In the genomic region with DNA sequence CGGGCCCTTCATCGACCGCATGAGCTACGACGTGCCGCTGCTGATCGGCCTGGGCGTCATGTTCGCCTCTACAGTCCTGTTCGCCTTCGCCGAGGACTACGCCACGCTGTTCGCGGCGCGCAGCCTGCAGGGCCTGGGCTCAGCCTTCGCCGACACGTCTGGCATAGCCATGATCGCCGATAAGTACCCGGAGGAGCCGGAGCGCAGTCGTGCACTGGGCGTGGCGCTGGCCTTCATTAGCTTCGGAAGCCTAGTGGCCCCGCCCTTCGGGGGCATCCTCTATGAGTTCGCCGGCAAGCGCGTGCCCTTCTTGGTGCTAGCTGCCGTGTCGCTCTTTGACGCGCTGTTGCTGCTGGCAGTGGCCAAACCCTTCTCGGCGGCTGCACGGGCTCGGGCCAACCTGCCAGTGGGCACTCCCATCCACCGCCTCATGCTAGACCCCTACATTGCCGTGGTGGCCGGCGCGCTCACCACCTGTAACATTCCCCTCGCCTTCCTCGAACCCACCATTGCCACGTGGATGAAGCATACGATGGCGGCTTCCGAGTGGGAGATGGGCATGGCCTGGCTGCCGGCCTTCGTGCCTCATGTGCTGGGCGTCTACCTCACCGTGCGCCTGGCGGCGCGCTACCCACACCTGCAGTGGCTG, we compare ENCODE assay signal across 1 cellular context.
A peak's percentile ranks its signal among the peaks of the same experiment; 100 is the strongest.
TF ChIP-seq lines count a peak whose summit lies in the region.

No MANE protein-coding gene starts in this region.

TF ChIP-seq in WTC11, 78 proteins besides CTCF, POLR2A, EP300 and RAD21 (continued from another document and continues in another):
- TF ChIP-seq, protein P1, sequence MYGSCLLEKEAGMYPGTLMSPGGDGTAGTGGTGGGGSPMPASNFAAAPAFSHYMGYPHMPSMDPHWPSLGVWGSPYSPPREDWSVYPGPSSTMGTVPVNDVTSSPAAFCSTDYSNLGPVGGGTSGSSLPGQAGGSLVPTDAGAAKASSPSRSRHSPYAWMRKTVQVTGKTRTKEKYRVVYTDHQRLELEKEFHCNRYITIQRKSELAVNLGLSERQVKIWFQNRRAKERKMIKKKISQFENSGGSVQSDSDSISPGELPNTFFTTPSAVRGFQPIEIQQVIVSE (CRISPR knock-in tag; IDR thresholded peaks at IDR 0.05; ENCODE audit: borderline replicate concordance) = no peak
- TF ChIP-seq, protein P2, sequence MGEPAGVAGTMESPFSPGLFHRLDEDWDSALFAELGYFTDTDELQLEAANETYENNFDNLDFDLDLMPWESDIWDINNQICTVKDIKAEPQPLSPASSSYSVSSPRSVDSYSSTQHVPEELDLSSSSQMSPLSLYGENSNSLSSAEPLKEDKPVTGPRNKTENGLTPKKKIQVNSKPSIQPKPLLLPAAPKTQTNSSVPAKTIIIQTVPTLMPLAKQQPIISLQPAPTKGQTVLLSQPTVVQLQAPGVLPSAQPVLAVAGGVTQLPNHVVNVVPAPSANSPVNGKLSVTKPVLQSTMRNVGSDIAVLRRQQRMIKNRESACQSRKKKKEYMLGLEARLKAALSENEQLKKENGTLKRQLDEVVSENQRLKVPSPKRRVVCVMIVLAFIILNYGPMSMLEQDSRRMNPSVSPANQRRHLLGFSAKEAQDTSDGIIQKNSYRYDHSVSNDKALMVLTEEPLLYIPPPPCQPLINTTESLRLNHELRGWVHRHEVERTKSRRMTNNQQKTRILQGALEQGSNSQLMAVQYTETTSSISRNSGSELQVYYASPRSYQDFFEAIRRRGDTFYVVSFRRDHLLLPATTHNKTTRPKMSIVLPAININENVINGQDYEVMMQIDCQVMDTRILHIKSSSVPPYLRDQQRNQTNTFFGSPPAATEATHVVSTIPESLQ (CRISPR knock-in tag; IDR thresholded peaks at IDR 0.05) = no peak
- TF ChIP-seq IRF2 (CRISPR knock-in tag; IDR thresholded peaks at IDR 0.05; ENCODE audit: borderline replicate concordance, low read depth) (no peak), ZNF317 (CRISPR knock-in tag; IDR thresholded peaks at IDR 0.05; ENCODE audit: borderline replicate concordance, low read depth) (no peak), CREB1 (CRISPR knock-in tag; IDR thresholded peaks at IDR 0.05) (0 out of 2 replicates have a peak, but pooled peaks have one; percentile 58), ZNF232 (CRISPR knock-in tag; IDR thresholded peaks at IDR 0.05) (no peak), GABPB1 (CRISPR knock-in tag; IDR thresholded peaks at IDR 0.05) (no peak), ZNF423 (CRISPR knock-in tag; IDR thresholded peaks at IDR 0.05) (no peak), JAZF1 (CRISPR knock-in tag; IDR thresholded peaks at IDR 0.05) (no peak), HMGA2 (CRISPR knock-in tag; IDR thresholded peaks at IDR 0.05) (no peak), RELA (CRISPR knock-in tag; IDR thresholded peaks at IDR 0.05; ENCODE audit: borderline replicate concordance) (peak; percentile 49; the same call in 1 of the 2 replicates), ZNF219 (CRISPR knock-in tag; IDR thresholded peaks at IDR 0.05; ENCODE audit: borderline replicate concordance) (no peak), FOXJ3 (CRISPR knock-in tag; IDR thresholded peaks at IDR 0.05; ENCODE audit: borderline replicate concordance) (no peak), OVOL2 (CRISPR knock-in tag; IDR thresholded peaks at IDR 0.05; ENCODE audit: borderline replicate concordance) (no peak), ESRRA (CRISPR knock-in tag; IDR thresholded peaks at IDR 0.05; ENCODE audit: borderline replicate concordance) (no peak), NFYB (CRISPR knock-in tag; conservative IDR thresholded peaks at IDR 0.05; ENCODE audit: low read depth) (no peak), NR2C2 (CRISPR knock-in tag; IDR thresholded peaks at IDR 0.05) (no peak)
- TF ChIP-seq, protein P3, sequence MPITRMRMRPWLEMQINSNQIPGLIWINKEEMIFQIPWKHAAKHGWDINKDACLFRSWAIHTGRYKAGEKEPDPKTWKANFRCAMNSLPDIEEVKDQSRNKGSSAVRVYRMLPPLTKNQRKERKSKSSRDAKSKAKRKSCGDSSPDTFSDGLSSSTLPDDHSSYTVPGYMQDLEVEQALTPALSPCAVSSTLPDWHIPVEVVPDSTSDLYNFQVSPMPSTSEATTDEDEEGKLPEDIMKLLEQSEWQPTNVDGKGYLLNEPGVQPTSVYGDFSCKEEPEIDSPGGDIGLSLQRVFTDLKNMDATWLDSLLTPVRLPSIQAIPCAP (CRISPR knock-in tag; IDR thresholded peaks at IDR 0.05) = no peak
- TF ChIP-seq, protein P4, sequence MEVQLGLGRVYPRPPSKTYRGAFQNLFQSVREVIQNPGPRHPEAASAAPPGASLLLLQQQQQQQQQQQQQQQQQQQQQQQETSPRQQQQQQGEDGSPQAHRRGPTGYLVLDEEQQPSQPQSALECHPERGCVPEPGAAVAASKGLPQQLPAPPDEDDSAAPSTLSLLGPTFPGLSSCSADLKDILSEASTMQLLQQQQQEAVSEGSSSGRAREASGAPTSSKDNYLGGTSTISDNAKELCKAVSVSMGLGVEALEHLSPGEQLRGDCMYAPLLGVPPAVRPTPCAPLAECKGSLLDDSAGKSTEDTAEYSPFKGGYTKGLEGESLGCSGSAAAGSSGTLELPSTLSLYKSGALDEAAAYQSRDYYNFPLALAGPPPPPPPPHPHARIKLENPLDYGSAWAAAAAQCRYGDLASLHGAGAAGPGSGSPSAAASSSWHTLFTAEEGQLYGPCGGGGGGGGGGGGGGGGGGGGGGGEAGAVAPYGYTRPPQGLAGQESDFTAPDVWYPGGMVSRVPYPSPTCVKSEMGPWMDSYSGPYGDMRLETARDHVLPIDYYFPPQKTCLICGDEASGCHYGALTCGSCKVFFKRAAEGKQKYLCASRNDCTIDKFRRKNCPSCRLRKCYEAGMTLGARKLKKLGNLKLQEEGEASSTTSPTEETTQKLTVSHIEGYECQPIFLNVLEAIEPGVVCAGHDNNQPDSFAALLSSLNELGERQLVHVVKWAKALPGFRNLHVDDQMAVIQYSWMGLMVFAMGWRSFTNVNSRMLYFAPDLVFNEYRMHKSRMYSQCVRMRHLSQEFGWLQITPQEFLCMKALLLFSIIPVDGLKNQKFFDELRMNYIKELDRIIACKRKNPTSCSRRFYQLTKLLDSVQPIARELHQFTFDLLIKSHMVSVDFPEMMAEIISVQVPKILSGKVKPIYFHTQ (CRISPR knock-in tag; IDR thresholded peaks at IDR 0.05) = no peak
- TF ChIP-seq, protein P5, sequence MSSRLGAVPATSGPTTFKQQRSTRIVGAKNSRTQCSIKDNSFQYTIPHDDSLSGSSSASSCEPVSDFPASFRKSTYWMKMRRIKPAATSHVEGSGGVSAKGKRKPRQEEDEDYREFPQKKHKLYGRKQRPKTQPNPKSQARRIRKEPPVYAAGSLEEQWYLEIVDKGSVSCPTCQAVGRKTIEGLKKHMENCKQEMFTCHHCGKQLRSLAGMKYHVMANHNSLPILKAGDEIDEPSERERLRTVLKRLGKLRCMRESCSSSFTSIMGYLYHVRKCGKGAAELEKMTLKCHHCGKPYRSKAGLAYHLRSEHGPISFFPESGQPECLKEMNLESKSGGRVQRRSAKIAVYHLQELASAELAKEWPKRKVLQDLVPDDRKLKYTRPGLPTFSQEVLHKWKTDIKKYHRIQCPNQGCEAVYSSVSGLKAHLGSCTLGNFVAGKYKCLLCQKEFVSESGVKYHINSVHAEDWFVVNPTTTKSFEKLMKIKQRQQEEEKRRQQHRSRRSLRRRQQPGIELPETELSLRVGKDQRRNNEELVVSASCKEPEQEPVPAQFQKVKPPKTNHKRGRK (CRISPR knock-in tag; IDR thresholded peaks at IDR 0.05; ENCODE audit: borderline replicate concordance) = no peak
- TF ChIP-seq, protein P6, sequence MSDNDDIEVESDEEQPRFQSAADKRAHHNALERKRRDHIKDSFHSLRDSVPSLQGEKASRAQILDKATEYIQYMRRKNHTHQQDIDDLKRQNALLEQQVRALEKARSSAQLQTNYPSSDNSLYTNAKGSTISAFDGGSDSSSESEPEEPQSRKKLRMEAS (CRISPR knock-in tag; IDR thresholded peaks at IDR 0.05) = peak; percentile 92
- TF ChIP-seq, protein P7, sequence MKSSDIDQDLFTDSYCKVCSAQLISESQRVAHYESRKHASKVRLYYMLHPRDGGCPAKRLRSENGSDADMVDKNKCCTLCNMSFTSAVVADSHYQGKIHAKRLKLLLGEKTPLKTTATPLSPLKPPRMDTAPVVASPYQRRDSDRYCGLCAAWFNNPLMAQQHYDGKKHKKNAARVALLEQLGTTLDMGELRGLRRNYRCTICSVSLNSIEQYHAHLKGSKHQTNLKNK (CRISPR knock-in tag; IDR thresholded peaks at IDR 0.05) = no peak
- TF ChIP-seq, protein P8, sequence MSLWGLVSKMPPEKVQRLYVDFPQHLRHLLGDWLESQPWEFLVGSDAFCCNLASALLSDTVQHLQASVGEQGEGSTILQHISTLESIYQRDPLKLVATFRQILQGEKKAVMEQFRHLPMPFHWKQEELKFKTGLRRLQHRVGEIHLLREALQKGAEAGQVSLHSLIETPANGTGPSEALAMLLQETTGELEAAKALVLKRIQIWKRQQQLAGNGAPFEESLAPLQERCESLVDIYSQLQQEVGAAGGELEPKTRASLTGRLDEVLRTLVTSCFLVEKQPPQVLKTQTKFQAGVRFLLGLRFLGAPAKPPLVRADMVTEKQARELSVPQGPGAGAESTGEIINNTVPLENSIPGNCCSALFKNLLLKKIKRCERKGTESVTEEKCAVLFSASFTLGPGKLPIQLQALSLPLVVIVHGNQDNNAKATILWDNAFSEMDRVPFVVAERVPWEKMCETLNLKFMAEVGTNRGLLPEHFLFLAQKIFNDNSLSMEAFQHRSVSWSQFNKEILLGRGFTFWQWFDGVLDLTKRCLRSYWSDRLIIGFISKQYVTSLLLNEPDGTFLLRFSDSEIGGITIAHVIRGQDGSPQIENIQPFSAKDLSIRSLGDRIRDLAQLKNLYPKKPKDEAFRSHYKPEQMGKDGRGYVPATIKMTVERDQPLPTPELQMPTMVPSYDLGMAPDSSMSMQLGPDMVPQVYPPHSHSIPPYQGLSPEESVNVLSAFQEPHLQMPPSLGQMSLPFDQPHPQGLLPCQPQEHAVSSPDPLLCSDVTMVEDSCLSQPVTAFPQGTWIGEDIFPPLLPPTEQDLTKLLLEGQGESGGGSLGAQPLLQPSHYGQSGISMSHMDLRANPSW (CRISPR knock-in tag; conservative IDR thresholded peaks at IDR 0.05; ENCODE audit: low read depth) = no peak
- TF ChIP-seq, protein P9, sequence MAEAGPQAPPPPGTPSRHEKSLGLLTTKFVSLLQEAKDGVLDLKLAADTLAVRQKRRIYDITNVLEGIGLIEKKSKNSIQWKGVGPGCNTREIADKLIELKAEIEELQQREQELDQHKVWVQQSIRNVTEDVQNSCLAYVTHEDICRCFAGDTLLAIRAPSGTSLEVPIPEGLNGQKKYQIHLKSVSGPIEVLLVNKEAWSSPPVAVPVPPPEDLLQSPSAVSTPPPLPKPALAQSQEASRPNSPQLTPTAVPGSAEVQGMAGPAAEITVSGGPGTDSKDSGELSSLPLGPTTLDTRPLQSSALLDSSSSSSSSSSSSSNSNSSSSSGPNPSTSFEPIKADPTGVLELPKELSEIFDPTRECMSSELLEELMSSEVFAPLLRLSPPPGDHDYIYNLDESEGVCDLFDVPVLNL (CRISPR knock-in tag; IDR thresholded peaks at IDR 0.05; ENCODE audit: borderline replicate concordance, low read depth) = no peak
- TF ChIP-seq, protein P10, sequence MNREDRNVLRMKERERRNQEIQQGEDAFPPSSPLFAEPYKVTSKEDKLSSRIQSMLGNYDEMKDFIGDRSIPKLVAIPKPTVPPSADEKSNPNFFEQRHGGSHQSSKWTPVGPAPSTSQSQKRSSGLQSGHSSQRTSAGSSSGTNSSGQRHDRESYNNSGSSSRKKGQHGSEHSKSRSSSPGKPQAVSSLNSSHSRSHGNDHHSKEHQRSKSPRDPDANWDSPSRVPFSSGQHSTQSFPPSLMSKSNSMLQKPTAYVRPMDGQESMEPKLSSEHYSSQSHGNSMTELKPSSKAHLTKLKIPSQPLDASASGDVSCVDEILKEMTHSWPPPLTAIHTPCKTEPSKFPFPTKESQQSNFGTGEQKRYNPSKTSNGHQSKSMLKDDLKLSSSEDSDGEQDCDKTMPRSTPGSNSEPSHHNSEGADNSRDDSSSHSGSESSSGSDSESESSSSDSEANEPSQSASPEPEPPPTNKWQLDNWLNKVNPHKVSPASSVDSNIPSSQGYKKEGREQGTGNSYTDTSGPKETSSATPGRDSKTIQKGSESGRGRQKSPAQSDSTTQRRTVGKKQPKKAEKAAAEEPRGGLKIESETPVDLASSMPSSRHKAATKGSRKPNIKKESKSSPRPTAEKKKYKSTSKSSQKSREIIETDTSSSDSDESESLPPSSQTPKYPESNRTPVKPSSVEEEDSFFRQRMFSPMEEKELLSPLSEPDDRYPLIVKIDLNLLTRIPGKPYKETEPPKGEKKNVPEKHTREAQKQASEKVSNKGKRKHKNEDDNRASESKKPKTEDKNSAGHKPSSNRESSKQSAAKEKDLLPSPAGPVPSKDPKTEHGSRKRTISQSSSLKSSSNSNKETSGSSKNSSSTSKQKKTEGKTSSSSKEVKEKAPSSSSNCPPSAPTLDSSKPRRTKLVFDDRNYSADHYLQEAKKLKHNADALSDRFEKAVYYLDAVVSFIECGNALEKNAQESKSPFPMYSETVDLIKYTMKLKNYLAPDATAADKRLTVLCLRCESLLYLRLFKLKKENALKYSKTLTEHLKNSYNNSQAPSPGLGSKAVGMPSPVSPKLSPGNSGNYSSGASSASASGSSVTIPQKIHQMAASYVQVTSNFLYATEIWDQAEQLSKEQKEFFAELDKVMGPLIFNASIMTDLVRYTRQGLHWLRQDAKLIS (CRISPR knock-in tag; IDR thresholded peaks at IDR 0.05; ENCODE audit: borderline replicate concordance) = no peak
- TF ChIP-seq, protein P11, sequence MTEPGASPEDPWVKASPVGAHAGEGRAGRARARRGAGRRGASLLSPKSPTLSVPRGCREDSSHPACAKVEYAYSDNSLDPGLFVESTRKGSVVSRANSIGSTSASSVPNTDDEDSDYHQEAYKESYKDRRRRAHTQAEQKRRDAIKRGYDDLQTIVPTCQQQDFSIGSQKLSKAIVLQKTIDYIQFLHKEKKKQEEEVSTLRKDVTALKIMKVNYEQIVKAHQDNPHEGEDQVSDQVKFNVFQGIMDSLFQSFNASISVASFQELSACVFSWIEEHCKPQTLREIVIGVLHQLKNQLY (CRISPR knock-in tag; IDR thresholded peaks at IDR 0.05) = no peak
- TF ChIP-seq, protein P12, sequence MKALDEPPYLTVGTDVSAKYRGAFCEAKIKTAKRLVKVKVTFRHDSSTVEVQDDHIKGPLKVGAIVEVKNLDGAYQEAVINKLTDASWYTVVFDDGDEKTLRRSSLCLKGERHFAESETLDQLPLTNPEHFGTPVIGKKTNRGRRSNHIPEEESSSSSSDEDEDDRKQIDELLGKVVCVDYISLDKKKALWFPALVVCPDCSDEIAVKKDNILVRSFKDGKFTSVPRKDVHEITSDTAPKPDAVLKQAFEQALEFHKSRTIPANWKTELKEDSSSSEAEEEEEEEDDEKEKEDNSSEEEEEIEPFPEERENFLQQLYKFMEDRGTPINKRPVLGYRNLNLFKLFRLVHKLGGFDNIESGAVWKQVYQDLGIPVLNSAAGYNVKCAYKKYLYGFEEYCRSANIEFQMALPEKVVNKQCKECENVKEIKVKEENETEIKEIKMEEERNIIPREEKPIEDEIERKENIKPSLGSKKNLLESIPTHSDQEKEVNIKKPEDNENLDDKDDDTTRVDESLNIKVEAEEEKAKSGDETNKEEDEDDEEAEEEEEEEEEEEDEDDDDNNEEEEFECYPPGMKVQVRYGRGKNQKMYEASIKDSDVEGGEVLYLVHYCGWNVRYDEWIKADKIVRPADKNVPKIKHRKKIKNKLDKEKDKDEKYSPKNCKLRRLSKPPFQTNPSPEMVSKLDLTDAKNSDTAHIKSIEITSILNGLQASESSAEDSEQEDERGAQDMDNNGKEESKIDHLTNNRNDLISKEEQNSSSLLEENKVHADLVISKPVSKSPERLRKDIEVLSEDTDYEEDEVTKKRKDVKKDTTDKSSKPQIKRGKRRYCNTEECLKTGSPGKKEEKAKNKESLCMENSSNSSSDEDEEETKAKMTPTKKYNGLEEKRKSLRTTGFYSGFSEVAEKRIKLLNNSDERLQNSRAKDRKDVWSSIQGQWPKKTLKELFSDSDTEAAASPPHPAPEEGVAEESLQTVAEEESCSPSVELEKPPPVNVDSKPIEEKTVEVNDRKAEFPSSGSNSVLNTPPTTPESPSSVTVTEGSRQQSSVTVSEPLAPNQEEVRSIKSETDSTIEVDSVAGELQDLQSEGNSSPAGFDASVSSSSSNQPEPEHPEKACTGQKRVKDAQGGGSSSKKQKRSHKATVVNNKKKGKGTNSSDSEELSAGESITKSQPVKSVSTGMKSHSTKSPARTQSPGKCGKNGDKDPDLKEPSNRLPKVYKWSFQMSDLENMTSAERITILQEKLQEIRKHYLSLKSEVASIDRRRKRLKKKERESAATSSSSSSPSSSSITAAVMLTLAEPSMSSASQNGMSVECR (CRISPR knock-in tag; IDR thresholded peaks at IDR 0.05; ENCODE audit: borderline replicate concordance) = no peak
